ENCODE assay signal across 26 cellular contexts in genomic region chr3:62379206-62379834, GRCh38. TPM values are rescaled to one million over a fixed set of nuclear protein-coding genes. Genes with fewer than 3 reads are reported as not detected.
DNase-seq lines count a peak whose midpoint lies in the region; ATAC-seq, FAIRE-seq and TF ChIP-seq lines count a peak whose summit lies in the region.
"Had no signal": no experiment of that assay in that cellular context is flagged by ENCODE, and none has a peak within 500 bp of the region (broad histone marks: within the 10 kb centered on the region; RNA-seq: fewer than 3 reads in every experiment).

No MANE protein-coding gene starts in this region.

- no peaks in the 10 kb centered on the region for H3K36me3 ChIP-seq in endothelial cell of umbilical vein (ENCODE audit: control insufficient read depth in 2 of 2, extremely low read depth in 1 of 2, insufficient read depth in 2 of 2, low read length in 2 of 2)
- H3K36me3 ChIP-seq: pancreas, thoracic aorta had no signal

- no peak for ATAC-seq in activated CD8-positive, alpha-beta T cell treated with anti-CD3 and anti-CD28 coated beads, Interleukin-2, amount 10 ng/mL, durations not matched to agents 7 days and 5 days
- ATAC-seq in activated CD8-positive, alpha-beta T cell treated with anti-CD3 and anti-CD28 coated beads for 36 hours = no peak
- no peak for ATAC-seq in stimulated activated naive B cell treated with anti-CD40 and anti-IgM and Interleukin-4, amounts not matched to agents 10 μg/mL and 1 μg/mL and 100 μg/mL, for 72 hours (replicated peaks)
- ATAC-seq: esophagus mucosa, pancreas had no signal

- H3K4me1 Mint-ChIP-seq in activated CD8-positive, alpha-beta T cell treated with anti-CD3 and anti-CD28 coated beads, Interleukin-2, amount 10 ng/mL, durations not matched to agents 7 days and 5 days (ENCODE audit: low read depth) = peaks cover 2% of the 10 kb centered on the region
- peaks cover 1% of the 10 kb centered on the region for H3K4me1 Mint-ChIP-seq in activated CD8-positive, alpha-beta T cell treated with anti-CD3 and anti-CD28 coated beads for 36 hours (ENCODE audit: low read depth)
- no peaks in the 10 kb centered on the region for H3K4me1 Mint-ChIP-seq in stimulated activated naive B cell treated with anti-CD40 and anti-IgM and Interleukin-4, amounts not matched to agents 10 μg/mL and 1 μg/mL and 100 μg/mL, for 72 hours

- H3K27me3 Mint-ChIP-seq in activated CD8-positive, alpha-beta T cell treated with anti-CD3 and anti-CD28 coated beads, Interleukin-2, amount 10 ng/mL, durations not matched to agents 7 days and 5 days (ENCODE audit: low read depth) = peaks cover 68% of the 10 kb centered on the region
- peaks cover 74% of the 10 kb centered on the region for H3K27me3 Mint-ChIP-seq in activated CD8-positive, alpha-beta T cell treated with anti-CD3 and anti-CD28 coated beads for 36 hours
- H3K27me3 Mint-ChIP-seq in stimulated activated naive B cell treated with anti-CD40 and anti-IgM and Interleukin-4, amounts not matched to agents 10 μg/mL and 1 μg/mL and 100 μg/mL, for 72 hours = peaks cover 64 to 70% of the 10 kb centered on the region in 2 donors

- TF ChIP-seq POLR2A in endothelial cell of umbilical vein (IDR thresholded peaks at IDR 0.05; ENCODE audit: low read depth, low read length) = no peak
- TF ChIP-seq POLR2A in H54 (IDR thresholded peaks at IDR 0.05; ENCODE audit: low read depth, low read length) = no peak

- H3K4me2 ChIP-seq in endothelial cell of umbilical vein (ENCODE audit: insufficient read depth, low read length) = no peak overlapping the region

- intact Hi-C loops in activated CD8-positive, alpha-beta T cell treated with anti-CD3 and anti-CD28 coated beads for 36 hours (cut with micrococcal nuclease) = no loop called here
- intact Hi-C loops in endothelial cell of umbilical vein (cut with micrococcal nuclease) = no loop called here

- H3K4me3 ChIP-seq in endothelial cell of umbilical vein (replicated peaks in 1 of 3; ENCODE audit: insufficient read depth in 1 of 3, low read depth in 1 of 3, low read length in 3 of 3) = no peak overlapping the region
- H3K4me3 ChIP-seq: pancreas, thoracic aorta had no signal

- H3K9me3 Mint-ChIP-seq in activated CD8-positive, alpha-beta T cell treated with anti-CD3 and anti-CD28 coated beads, Interleukin-2, amount 10 ng/mL, durations not matched to agents 7 days and 5 days (ENCODE audit: insufficient read depth) = no peaks in the 10 kb centered on the region
- H3K9me3 Mint-ChIP-seq in activated CD8-positive, alpha-beta T cell treated with anti-CD3 and anti-CD28 coated beads for 36 hours = peaks cover 5% of the 10 kb centered on the region
- H3K9me3 Mint-ChIP-seq in stimulated activated naive B cell treated with anti-CD40 and anti-IgM and Interleukin-4, amounts not matched to agents 10 μg/mL and 1 μg/mL and 100 μg/mL, for 72 hours = no peaks in the 10 kb centered on the region

- CTCF ChIA-PET in activated CD8-positive, alpha-beta T cell treated with anti-CD3 and anti-CD28 coated beads, Interleukin-2, amount 10 ng/mL, durations not matched to agents 7 days and 5 days (lab: Charles Lee) = no interaction called here
- CTCF ChIA-PET in activated CD8-positive, alpha-beta T cell treated with anti-CD3 and anti-CD28 coated beads for 36 hours (lab: Charles Lee) = no interaction called here
- CTCF ChIA-PET in endothelial cell of umbilical vein (lab: Charles Lee) = no interaction called here

- DNase-seq in activated CD8-positive, alpha-beta T cell treated with anti-CD3 and anti-CD28 coated beads, Interleukin-2, amount 10 ng/mL, durations not matched to agents 7 days and 5 days = no peak
- DNase-seq in activated CD8-positive, alpha-beta T cell treated with anti-CD3 and anti-CD28 coated beads for 36 hours = no peak
- peak; percentile 88 for DNase-seq in NCI-H82 (lab: John Stamatoyannopoulos, UW)
- DNase-seq in endothelial cell of umbilical vein (ENCODE audit: low read depth, low spot score) = no peak
- no peak for DNase-seq in stimulated activated naive B cell treated with anti-CD40 and anti-IgM and Interleukin-4, amounts not matched to agents 10 μg/mL and 1 μg/mL and 100 μg/mL, for 72 hours
- no peak for DNase-seq in MV-4-11 (lab: John Stamatoyannopoulos, UW)
- no peak for DNase-seq in RCC 7860 (ENCODE audit: low spot score)
- no peak for DNase-seq in H54 (ENCODE audit: insufficient read length, low spot score)
- DNase-seq: C1 segment of cervical spinal cord; central memory CD4-positive, alpha-beta T cell; dorsolateral prefrontal cortex; GOT3; KBM-7; mesenchymal stem cell; naive B cell; NCI-H2081 treated with DMSO at 0.1 percent for 48 hours; NCI-H446 treated with DMSO at 0.1 percent for 48 hours; pancreas; Right ventricle myocardium superior had no signal

- peaks cover 73 to 79% of the 10 kb centered on the region in 2 experiments for H3K27me3 ChIP-seq in endothelial cell of umbilical vein (ENCODE audit: control insufficient read depth in 2 of 2, insufficient read depth in 2 of 2, low read length in 2 of 2)

- no peak overlapping the region for H3K4me3 Mint-ChIP-seq in activated CD8-positive, alpha-beta T cell treated with anti-CD3 and anti-CD28 coated beads, Interleukin-2, amount 10 ng/mL, durations not matched to agents 7 days and 5 days
- H3K4me3 Mint-ChIP-seq in activated CD8-positive, alpha-beta T cell treated with anti-CD3 and anti-CD28 coated beads for 36 hours = no peak overlapping the region
- H3K4me3 Mint-ChIP-seq in stimulated activated naive B cell treated with anti-CD40 and anti-IgM and Interleukin-4, amounts not matched to agents 10 μg/mL and 1 μg/mL and 100 μg/mL, for 72 hours = no peak overlapping the region
- H3K4me3 Mint-ChIP-seq: naive B cell had no signal

- H3K36me3 Mint-ChIP-seq in activated CD8-positive, alpha-beta T cell treated with anti-CD3 and anti-CD28 coated beads, Interleukin-2, amount 10 ng/mL, durations not matched to agents 7 days and 5 days (ENCODE audit: low read depth) = peaks cover 2% of the 10 kb centered on the region
- no peaks in the 10 kb centered on the region for H3K36me3 Mint-ChIP-seq in activated CD8-positive, alpha-beta T cell treated with anti-CD3 and anti-CD28 coated beads for 36 hours (ENCODE audit: low read depth)
- H3K36me3 Mint-ChIP-seq in stimulated activated naive B cell treated with anti-CD40 and anti-IgM and Interleukin-4, amounts not matched to agents 10 μg/mL and 1 μg/mL and 100 μg/mL, for 72 hours = no peaks in the 10 kb centered on the region

- FAIRE-seq in endothelial cell of umbilical vein (lab: Jason Lieb, UNC) (no peak), RCC 7860 (lab: Jason Lieb, UNC) (no peak), H54 (lab: Jason Lieb, UNC) (no peak)
- FAIRE-seq: frontal cortex, GM12892, GM19239, pancreas had no signal

- H3K27ac Mint-ChIP-seq in activated CD8-positive, alpha-beta T cell treated with anti-CD3 and anti-CD28 coated beads, Interleukin-2, amount 10 ng/mL, durations not matched to agents 7 days and 5 days = peak overlapping the region; percentile 34
- H3K27ac Mint-ChIP-seq in activated CD8-positive, alpha-beta T cell treated with anti-CD3 and anti-CD28 coated beads for 36 hours = no peak overlapping the region
- H3K27ac Mint-ChIP-seq in stimulated activated naive B cell treated with anti-CD40 and anti-IgM and Interleukin-4, amounts not matched to agents 10 μg/mL and 1 μg/mL and 100 μg/mL, for 72 hours = peak overlapping the region; percentile 25
- H3K27ac Mint-ChIP-seq: naive B cell had no signal

- H3K9me1 ChIP-seq in endothelial cell of umbilical vein (replicated peaks; ENCODE audit: control insufficient read depth, extremely low read depth, insufficient read depth, low read length) = no peaks in the 10 kb centered on the region

- BruUV-seq in endothelial cell of umbilical vein (replicated peaks; lab: Mats Ljungman, UMichigan) = no TSS peak

- no peaks in the 10 kb centered on the region for H3K9me3 ChIP-seq in endothelial cell of umbilical vein (replicated peaks; ENCODE audit: control insufficient read depth, insufficient read depth, low read length)
- H3K9me3 ChIP-seq: pancreas, thoracic aorta had no signal

- no peaks in the 10 kb centered on the region for H4K20me1 ChIP-seq in endothelial cell of umbilical vein (replicated peaks; ENCODE audit: control insufficient read depth, extremely low read depth, insufficient read depth, low read length)

- dilution Hi-C loops in endothelial cell of umbilical vein (cut with MboI; ENCODE audit: extremely low pct_ligation_motif_present, low sequenced_read_pairs) = no loop called here

- no peak for TF ChIP-seq CTCF in activated CD8-positive, alpha-beta T cell treated with anti-CD3 and anti-CD28 coated beads for 36 hours (IDR thresholded peaks at IDR 0.05)
- no peak for TF ChIP-seq CTCF in endothelial cell of umbilical vein (IDR thresholded peaks at IDR 0.05; ENCODE audit: extremely low read depth in 1 of 2, insufficient read depth in 1 of 2, low read depth in 1 of 2, low read length in 2 of 2)

- no peaks in the 10 kb centered on the region for H3K79me2 ChIP-seq in endothelial cell of umbilical vein (ENCODE audit: control insufficient read depth, insufficient read depth, low read length)

- no peak overlapping the region for H3K27ac ChIP-seq in endothelial cell of umbilical vein (ENCODE audit: insufficient read depth, low read depth, low read length)
- H3K27ac ChIP-seq: pancreas, thoracic aorta had no signal

- no peaks in the 10 kb centered on the region for H3K4me1 ChIP-seq in endothelial cell of umbilical vein (ENCODE audit: control insufficient read depth, extremely low read depth, insufficient read depth, low read length)
- H3K4me1 ChIP-seq: pancreas had no signal

- POLR2A ChIA-PET in activated CD8-positive, alpha-beta T cell treated with anti-CD3 and anti-CD28 coated beads, Interleukin-2, amount 10 ng/mL, durations not matched to agents 7 days and 5 days (lab: Charles Lee) = no interaction called here
- POLR2A ChIA-PET in activated CD8-positive, alpha-beta T cell treated with anti-CD3 and anti-CD28 coated beads for 36 hours (lab: Charles Lee) = no interaction called here
- POLR2A ChIA-PET in endothelial cell of umbilical vein (lab: Charles Lee) = no interaction called here

- H2AFZ ChIP-seq in endothelial cell of umbilical vein (ENCODE audit: low read depth, low read length) = no peak overlapping the region

- no peak overlapping the region for H3K9ac ChIP-seq in endothelial cell of umbilical vein (replicated peaks; ENCODE audit: extremely low read depth, insufficient read depth, low read length)

RNA-seq across cellular contexts. Expression of gene FEZF2, which starts 6.0 kb away (rescaled TPM):
- total RNA-seq in activated CD8-positive, alpha-beta T cell treated with anti-CD3 and anti-CD28 coated beads, Interleukin-2, amount 10 ng/mL, durations not matched to agents 7 days and 5 days = not detected
- total RNA-seq in activated CD8-positive, alpha-beta T cell treated with anti-CD3 and anti-CD28 coated beads for 36 hours = not detected
- not detected in 2 replicates for total RNA-seq in endothelial cell of umbilical vein
- polyA plus RNA-seq in endothelial cell of umbilical vein = not detected in 2 replicates
- polyA plus RNA-seq in endothelial cell of umbilical vein (2011; cell fraction: cytosol; rRNA removed) = not detected in 2 replicates
- polyA plus RNA-seq in endothelial cell of umbilical vein (2011; cell fraction: nucleus; rRNA removed) = not detected in 2 replicates
- polyA plus RNA-seq in endothelial cell of umbilical vein (2012) = not detected in 2 replicates
- not detected in 2 replicates for polyA minus RNA-seq in endothelial cell of umbilical vein
- not detected for polyA minus RNA-seq in endothelial cell of umbilical vein (2011; cell fraction: cytosol; rRNA and poly(A)+ RNA removed)
- polyA minus RNA-seq in endothelial cell of umbilical vein (2011; cell fraction: nucleus; rRNA and poly(A)+ RNA removed) = not detected in 2 replicates
- total RNA-seq: esophagus mucosa; OCI-LY7; pancreas; Right ventricle myocardium superior; T-helper 1 cell treated with Interleukin-12 subunit alpha and Interleukin-12 subunit beta and Interleukin-4 antibody, amounts not matched to agents 30 ng/mL and 1 ng/mL, for 36 hours; thoracic aorta had no signal
